ENCODE assay signal across 9 cellular contexts in the genomic region with DNA sequence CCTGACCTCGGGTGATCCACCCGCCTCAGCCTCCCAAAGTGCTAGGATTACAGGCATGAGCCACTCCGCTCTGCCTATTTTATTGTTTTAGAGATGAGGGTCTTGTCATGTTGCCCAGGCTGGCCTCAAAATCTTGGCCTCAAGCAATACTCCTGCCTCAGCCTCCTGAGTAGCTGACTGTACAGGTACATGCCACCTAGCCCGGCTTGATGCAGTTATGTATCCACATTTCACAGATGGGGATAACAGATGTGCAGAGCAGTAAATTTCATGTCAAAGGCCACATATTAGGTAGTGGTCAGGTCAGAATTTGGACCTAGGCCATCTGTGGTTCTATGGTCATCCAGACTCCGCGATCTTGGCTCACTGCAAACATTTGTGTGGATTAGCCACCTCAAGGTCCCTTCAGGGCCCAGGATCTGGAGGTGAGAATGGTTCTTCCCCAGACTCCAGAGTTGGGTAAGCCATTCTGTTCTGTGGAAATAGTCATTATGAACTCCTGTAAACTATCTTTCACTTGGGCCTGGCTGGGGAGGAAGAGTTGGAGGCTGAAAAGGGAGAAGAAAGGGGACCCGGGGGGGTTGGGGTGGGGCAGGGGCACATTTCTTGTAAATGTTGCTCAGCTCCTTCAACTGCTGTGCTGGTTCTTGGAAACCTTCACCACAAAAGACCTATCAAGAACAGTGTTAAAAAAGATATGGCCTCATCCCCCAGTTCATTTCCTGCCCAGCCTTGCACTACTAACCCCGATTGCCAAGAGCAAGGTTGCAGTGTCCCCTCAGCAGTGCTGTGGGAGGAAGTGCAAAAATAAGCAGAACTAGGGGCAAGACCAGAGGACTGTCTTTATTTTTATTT. TPM values are rescaled to one million over a fixed set of nuclear protein-coding genes. Genes with fewer than 3 reads are reported as not detected.
DNase-seq lines count a peak whose midpoint lies in the region; ATAC-seq and TF ChIP-seq lines count a peak whose summit lies in the region.
"Had no signal": no experiment of that assay in that cellular context is flagged by ENCODE, and none has a peak within 500 bp of the region (broad histone marks: within the 10 kb centered on the region; RNA-seq: fewer than 3 reads in every experiment).

No MANE protein-coding gene starts in this region.

- no peak overlapping the region for H3K4me3 Mint-ChIP-seq in chondrocyte (ENCODE audit: unreplicated experiment)

- H3K4me1 ChIP-seq in sigmoid colon = no peaks in the 10 kb centered on the region

- no peak for TF ChIP-seq EP300 in sigmoid colon (IDR thresholded peaks at IDR 0.05)

- intact Hi-C loops in sigmoid colon (cut with DNase I) = no loop called here

- H3K9me3 ChIP-seq in sigmoid colon = no peaks in the 10 kb centered on the region

- DNase-seq in activated CD4-positive, alpha-beta T cell treated with anti-CD3 and anti-CD28 coated beads for 1 hour = peak; percentile 25
- DNase-seq in fibroblast of pulmonary artery (ENCODE audit: low read depth) (peak; percentile 29), mesenteric fat pad (ENCODE audit: low spot score) (no peak), chondrocyte (ENCODE audit: low spot score) (no peak), sigmoid colon (no peak)
- peak in 2 of 3 experiments; percentile 22 to 37 for DNase-seq in stimulated activated CD4-positive, alpha-beta T cell treated with anti-CD3 and anti-CD28 coated beads, TNF-alpha, amount 100 ng/mL, for 4 hours (ENCODE audit: low read depth in 3 of 3)

- H3K4me3 ChIP-seq in fibroblast of pulmonary artery (replicated peaks; ENCODE audit: low read depth, low read length) = no peak overlapping the region
- H3K4me3 ChIP-seq in sigmoid colon = no peak overlapping the region

- peak overlapping the region in 2 of 4 donors; percentile 2 to 39 for H3K27ac ChIP-seq in sigmoid colon

- TF ChIP-seq CTCF in fibroblast of pulmonary artery (IDR thresholded peaks at IDR 0.05; ENCODE audit: low read length, missing control alignments) (no peak), chondrocyte (IDR thresholded peaks at IDR 0.05) (no peak), sigmoid colon (IDR thresholded peaks at IDR 0.05) (no peak)

- peak; percentile 57 for ATAC-seq in HG03135 (IDR thresholded peaks at IDR 0.05; ENCODE audit: unreplicated experiment)
- ATAC-seq in GM21367 (IDR thresholded peaks at IDR 0.05; ENCODE audit: unreplicated experiment) = no peak
- ATAC-seq: Panc1 had no signal

- no peak for TF ChIP-seq POLR2A in sigmoid colon (IDR thresholded peaks at IDR 0.05)

- peaks cover 5% of the 10 kb centered on the region for H3K9me3 Mint-ChIP-seq in chondrocyte (ENCODE audit: low read depth)

- H3K27me3 Mint-ChIP-seq in chondrocyte (ENCODE audit: low read depth) = no peaks in the 10 kb centered on the region

- no peak overlapping the region for H3K27ac Mint-ChIP-seq in chondrocyte (ENCODE audit: unreplicated experiment)

- no peaks in the 10 kb centered on the region for H3K36me3 ChIP-seq in sigmoid colon

- 67 to 79% methylated on average over 8 of the region's 8 CpGs for WGBS in sigmoid colon, 2 donors

- H3K36me3 Mint-ChIP-seq in chondrocyte (ENCODE audit: low read depth) = no peaks in the 10 kb centered on the region

- H3K27me3 ChIP-seq in sigmoid colon = no peaks in the 10 kb centered on the region

- H3K4me1 Mint-ChIP-seq in chondrocyte (ENCODE audit: low read depth) = peaks cover 5% of the 10 kb centered on the region

RNA-seq across cellular contexts. Expression of a gene that starts 13.0 kb away (rescaled TPM):
- total RNA-seq in mesenteric fat pad (213 TPM), chondrocyte (11.3 to 15.1 TPM (median 13.0 TPM) in 3 replicates), sigmoid colon (100 to 1,000 TPM in 1 of 4 donors, 10 to 100 TPM in 3; 17.1 to 103 (median 30.5) TPM)
- 10 to 100 TPM; 29.4 to 43.2 (median 40.2) TPM for polyA plus RNA-seq in sigmoid colon

Comparison
In these comparisons a context has a peak if more than half of its experiments do, and no peak if none do; other contexts are left out.
1. DNase-seq: peak in activated CD4-positive, alpha-beta T cell treated with anti-CD3 and anti-CD28 coated beads for 1 hour (single experiment), fibroblast of pulmonary artery (single experiment) and stimulated activated CD4-positive, alpha-beta T cell treated with anti-CD3 and anti-CD28 coated beads, TNF-alpha, amount 100 ng/mL, for 4 hours (2 of 3); none in mesenteric fat pad (single experiment), chondrocyte (single experiment) and sigmoid colon (single experiment).